ENCODE assay signal across 22 cellular contexts in genomic region chr20:7410150-7410549, GRCh38.
"Had no signal": no experiment of that assay in that cellular context is flagged by ENCODE, and none has a peak within 500 bp of the region (broad histone marks: within the 10 kb centered on the region; RNA-seq: fewer than 3 reads in every experiment).

No MANE protein-coding gene starts in this region.

- H3K36me3 ChIP-seq: left ventricle myocardium inferior, sigmoid colon, stomach, thyroid gland, upper lobe of left lung, vagina had no signal

- H3K4me3 ChIP-seq: body of pancreas, left ventricle myocardium inferior, lung, mucosa of descending colon, sigmoid colon, stomach, thyroid gland, upper lobe of left lung, vagina had no signal

- ATAC-seq: activated CD4-positive, alpha-beta T cell treated with anti-CD3 and anti-CD28 coated beads for 36 hours; body of pancreas; esophagus mucosa; mucosa of descending colon; natural killer cell treated with Interleukin-12 subunit alpha and Interleukin-12 subunit beta and Interleukin-15 and Interleukin-18, amount 100 ng/mL, for 72 hours; stimulated activated naive B cell treated with anti-CD40 and anti-IgM and Interleukin-4, amounts not matched to agents 10 μg/mL and 1 μg/mL and 100 μg/mL, for 72 hours had no signal

- H3K4me1 ChIP-seq: body of pancreas, left ventricle myocardium inferior, stomach, thyroid gland, upper lobe of left lung, vagina had no signal

- H3K27me3 ChIP-seq: body of pancreas, sigmoid colon, stomach, thyroid gland, upper lobe of left lung, vagina had no signal

- H3K9me3 ChIP-seq: body of pancreas, mucosa of descending colon, sigmoid colon, stomach, thyroid gland, upper lobe of left lung, vagina had no signal

- H3K27ac ChIP-seq: body of pancreas, left ventricle myocardium inferior, sigmoid colon, stomach, thyroid gland, upper lobe of left lung, vagina had no signal

- DNase-seq: activated CD4-positive, alpha-beta T cell treated with anti-CD3 and anti-CD28 coated beads for 36 hours; activated CD4-positive, CD25-positive, alpha-beta regulatory T cell; activated CD8-positive, alpha-beta memory T cell treated with anti-CD3 and anti-CD28 coated beads for 24 hours; activated effector memory CD4-positive, alpha-beta T cell treated with Interleukin-2 at 50 U/mL for 16 hours; activated naive CD4-positive, alpha-beta T cell treated with Interleukin-2 at 50 U/mL for 16 hours; anterior cingulate cortex; body of pancreas; cortex of kidney; left ventricle myocardium inferior; mucosa of descending colon; sigmoid colon; stimulated activated CD4-positive, alpha-beta T cell treated with anti-CD3 and anti-CD28 coated beads, Interleukin-15, amount 100 ng/mL, for 24 hours; stimulated activated CD4-positive, alpha-beta T cell treated with anti-CD3 and anti-CD28 coated beads, Interleukin-2, amount 100 ng/mL, for 24 hours; stimulated activated naive B cell treated with anti-CD40 and anti-IgM and Interleukin-4, amounts not matched to agents 10 μg/mL and 1 μg/mL and 100 μg/mL, for 72 hours; stomach; T-helper 1 cell; thyroid gland; upper lobe of left lung had no signal
